In genomic region chr9:93978498-93978897, GRCh38 we compare ENCODE assay signal across 1 cellular context.
TF ChIP-seq lines count a peak whose summit lies in the region.

No MANE protein-coding gene starts in this region.

TF ChIP-seq in K562, 482 proteins besides CTCF, POLR2A, EP300 and RAD21 (continued from another document):
- no peak for TF ChIP-seq AFF4 (CRISPR knock-in tag; IDR thresholded peaks at IDR 0.05)
- TF ChIP-seq POLR2B (IDR thresholded peaks at IDR 0.05; ENCODE audit: low read depth, partially characterized antibody): no peak
- peak; percentile 52; the same call in 1 of the 2 replicates for TF ChIP-seq ZNF197 (CRISPR knock-in tag; IDR thresholded peaks at IDR 0.05; ENCODE audit: low read depth)
- no peak for TF ChIP-seq DDX20 (tag; IDR thresholded peaks at IDR 0.05; ENCODE audit: low read depth)
- no peak for TF ChIP-seq ZBED1 (IDR thresholded peaks at IDR 0.05)
- 0 out of 2 replicates have a peak, but pooled peaks have one; percentile 17 for TF ChIP-seq POLR2H (tag; IDR thresholded peaks at IDR 0.05; ENCODE audit: low read depth)
- peak; percentile 71 for TF ChIP-seq L3MBTL2 (IDR thresholded peaks at IDR 0.05)
- no peak for TF ChIP-seq CTBP1 (IDR thresholded peaks at IDR 0.05; ENCODE audit: borderline replicate concordance)
- TF ChIP-seq, protein P1, sequence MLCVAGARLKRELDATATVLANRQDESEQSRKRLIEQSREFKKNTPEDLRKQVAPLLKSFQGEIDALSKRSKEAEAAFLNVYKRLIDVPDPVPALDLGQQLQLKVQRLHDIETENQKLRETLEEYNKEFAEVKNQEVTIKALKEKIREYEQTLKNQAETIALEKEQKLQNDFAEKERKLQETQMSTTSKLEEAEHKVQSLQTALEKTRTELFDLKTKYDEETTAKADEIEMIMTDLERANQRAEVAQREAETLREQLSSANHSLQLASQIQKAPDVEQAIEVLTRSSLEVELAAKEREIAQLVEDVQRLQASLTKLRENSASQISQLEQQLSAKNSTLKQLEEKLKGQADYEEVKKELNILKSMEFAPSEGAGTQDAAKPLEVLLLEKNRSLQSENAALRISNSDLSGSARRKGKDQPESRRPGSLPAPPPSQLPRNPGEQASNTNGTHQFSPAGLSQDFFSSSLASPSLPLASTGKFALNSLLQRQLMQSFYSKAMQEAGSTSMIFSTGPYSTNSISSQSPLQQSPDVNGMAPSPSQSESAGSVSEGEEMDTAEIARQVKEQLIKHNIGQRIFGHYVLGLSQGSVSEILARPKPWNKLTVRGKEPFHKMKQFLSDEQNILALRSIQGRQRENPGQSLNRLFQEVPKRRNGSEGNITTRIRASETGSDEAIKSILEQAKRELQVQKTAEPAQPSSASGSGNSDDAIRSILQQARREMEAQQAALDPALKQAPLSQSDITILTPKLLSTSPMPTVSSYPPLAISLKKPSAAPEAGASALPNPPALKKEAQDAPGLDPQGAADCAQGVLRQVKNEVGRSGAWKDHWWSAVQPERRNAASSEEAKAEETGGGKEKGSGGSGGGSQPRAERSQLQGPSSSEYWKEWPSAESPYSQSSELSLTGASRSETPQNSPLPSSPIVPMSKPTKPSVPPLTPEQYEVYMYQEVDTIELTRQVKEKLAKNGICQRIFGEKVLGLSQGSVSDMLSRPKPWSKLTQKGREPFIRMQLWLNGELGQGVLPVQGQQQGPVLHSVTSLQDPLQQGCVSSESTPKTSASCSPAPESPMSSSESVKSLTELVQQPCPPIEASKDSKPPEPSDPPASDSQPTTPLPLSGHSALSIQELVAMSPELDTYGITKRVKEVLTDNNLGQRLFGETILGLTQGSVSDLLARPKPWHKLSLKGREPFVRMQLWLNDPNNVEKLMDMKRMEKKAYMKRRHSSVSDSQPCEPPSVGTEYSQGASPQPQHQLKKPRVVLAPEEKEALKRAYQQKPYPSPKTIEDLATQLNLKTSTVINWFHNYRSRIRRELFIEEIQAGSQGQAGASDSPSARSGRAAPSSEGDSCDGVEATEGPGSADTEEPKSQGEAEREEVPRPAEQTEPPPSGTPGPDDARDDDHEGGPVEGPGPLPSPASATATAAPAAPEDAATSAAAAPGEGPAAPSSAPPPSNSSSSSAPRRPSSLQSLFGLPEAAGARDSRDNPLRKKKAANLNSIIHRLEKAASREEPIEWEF (CRISPR knock-in tag; IDR thresholded peaks at IDR 0.05): no peak
- TF ChIP-seq, protein P2, sequence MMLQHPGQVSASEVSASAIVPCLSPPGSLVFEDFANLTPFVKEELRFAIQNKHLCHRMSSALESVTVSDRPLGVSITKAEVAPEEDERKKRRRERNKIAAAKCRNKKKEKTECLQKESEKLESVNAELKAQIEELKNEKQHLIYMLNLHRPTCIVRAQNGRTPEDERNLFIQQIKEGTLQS (IDR thresholded peaks at IDR 0.05): peak; percentile 63; the same call in 1 of the 2 replicates
- TF ChIP-seq, protein P2 (CRISPR knock-in tag; conservative IDR thresholded peaks at IDR 0.05): no peak
- TF ChIP-seq, protein P3, sequence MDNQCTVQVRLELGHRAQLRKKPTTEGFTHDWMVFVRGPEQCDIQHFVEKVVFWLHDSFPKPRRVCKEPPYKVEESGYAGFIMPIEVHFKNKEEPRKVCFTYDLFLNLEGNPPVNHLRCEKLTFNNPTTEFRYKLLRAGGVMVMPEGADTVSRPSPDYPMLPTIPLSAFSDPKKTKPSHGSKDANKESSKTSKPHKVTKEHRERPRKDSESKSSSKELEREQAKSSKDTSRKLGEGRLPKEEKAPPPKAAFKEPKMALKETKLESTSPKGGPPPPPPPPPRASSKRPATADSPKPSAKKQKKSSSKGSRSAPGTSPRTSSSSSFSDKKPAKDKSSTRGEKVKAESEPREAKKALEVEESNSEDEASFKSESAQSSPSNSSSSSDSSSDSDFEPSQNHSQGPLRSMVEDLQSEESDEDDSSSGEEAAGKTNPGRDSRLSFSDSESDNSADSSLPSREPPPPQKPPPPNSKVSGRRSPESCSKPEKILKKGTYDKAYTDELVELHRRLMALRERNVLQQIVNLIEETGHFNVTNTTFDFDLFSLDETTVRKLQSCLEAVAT (IDR thresholded peaks at IDR 0.05): no peak
- no peak for TF ChIP-seq ZSCAN32 (CRISPR knock-in tag; IDR thresholded peaks at IDR 0.05)
- peak; percentile 64 for TF ChIP-seq EP400 (IDR thresholded peaks at IDR 0.05)
- no peak for TF ChIP-seq ELK1 (CRISPR knock-in tag; IDR thresholded peaks at IDR 0.05)
- no peak for TF ChIP-seq MAFG (tag; conservative IDR thresholded peaks at IDR 0.05)
- peak; percentile 42; the same call in 1 of the 2 replicates for TF ChIP-seq MECOM (CRISPR knock-in tag; IDR thresholded peaks at IDR 0.05)
- TF ChIP-seq JUND (IDR thresholded peaks at IDR 0.05; ENCODE audit: borderline replicate concordance, low read depth, low read length): peak; percentile 35; the same call in 1 of the 2 replicates
- no peak for TF ChIP-seq JUND (tag; IDR thresholded peaks at IDR 0.05; ENCODE audit: borderline replicate concordance, low read depth, low read length)
- no peak for TF ChIP-seq ERF (CRISPR knock-in tag; IDR thresholded peaks at IDR 0.05)
- no peak for TF ChIP-seq ZNF347 (CRISPR knock-in tag; IDR thresholded peaks at IDR 0.05; ENCODE audit: low read depth)
- no peak for TF ChIP-seq CREB3 (tag; conservative IDR thresholded peaks at IDR 0.05; ENCODE audit: low read depth)
- TF ChIP-seq PHB2 (IDR thresholded peaks at IDR 0.05; ENCODE audit: low read depth): no peak
- no peak for TF ChIP-seq ZNF785 (CRISPR knock-in tag; IDR thresholded peaks at IDR 0.05)
- TF ChIP-seq CEBPG (CRISPR knock-in tag; IDR thresholded peaks at IDR 0.05): peak; percentile 86
- peak; percentile 19 to 92; a peak in 2 of 4 replicates for TF ChIP-seq CEBPG (tag; conservative IDR thresholded peaks at IDR 0.05 in 1 of 2, IDR thresholded peaks at IDR 0.05 in 1 of 2)
TF ChIP-seq in K562: peak in this region for 17.
